ENCODE assay signal across 35 cellular contexts in the genomic region with DNA sequence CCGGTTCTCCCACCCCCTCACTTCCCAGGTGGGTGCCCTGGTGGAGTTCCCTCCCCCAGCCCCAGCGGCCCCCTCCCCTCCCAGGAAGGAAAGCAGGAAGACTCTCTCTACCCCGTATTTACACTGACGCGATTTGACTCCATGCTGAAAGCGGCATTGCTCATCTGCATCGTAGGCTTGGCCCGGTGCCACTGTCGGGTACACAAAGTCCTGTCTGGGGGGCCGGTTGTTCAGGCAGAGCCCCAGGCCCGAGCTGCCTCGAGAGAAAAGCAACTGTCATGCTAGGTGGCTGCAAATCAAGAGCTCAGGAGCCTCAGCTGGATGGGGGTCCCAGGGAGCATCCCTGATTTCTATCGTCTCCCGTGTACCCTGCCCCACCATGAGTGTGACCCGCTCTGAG. TPM values are rescaled to one million over a fixed set of nuclear protein-coding genes. Genes with fewer than 3 reads are reported as not detected.
"Had no signal": no experiment of that assay in that cellular context is flagged by ENCODE, and none has a peak within 500 bp of the region (broad histone marks: within the 10 kb centered on the region; RNA-seq: fewer than 3 reads in every experiment).

No MANE protein-coding gene starts in this region.

- H3K27ac ChIP-seq: esophagus muscularis mucosa, foreskin keratinocyte, gastrocnemius medialis, heart left ventricle had no signal

- DNase-seq: activated CD4-positive, alpha-beta memory T cell treated with anti-CD3 and anti-CD28 coated beads for 36 hours; activated CD4-positive, alpha-beta T cell treated with anti-CD3 and anti-CD28 coated beads for 36 hours; activated CD4-positive, alpha-beta T cell treated with anti-CD3 and anti-CD28 coated beads, Interleukin-2, amount 10 ng/mL, durations not matched to agents 24 days and 14 days; activated CD4-positive, CD25-positive, alpha-beta regulatory T cell; activated CD4-positive, CD25-positive, alpha-beta regulatory T cell treated with anti-CD3 and anti-CD28 coated beads, Interleukin-2, amount 50 U/mL, for 72 hours; activated CD8-positive, alpha-beta memory T cell treated with anti-CD3 and anti-CD28 coated beads, Interleukin-2, amount 10 ng/mL, durations not matched to agents 7 days and 5 days; activated CD8-positive, alpha-beta memory T cell treated with anti-CD3 and anti-CD28 coated beads, Interleukin-2, amount 50 U/mL, for 4 hours; activated CD8-positive, alpha-beta T cell treated with anti-CD3 and anti-CD28 coated beads, Interleukin-2, amount 10 ng/mL, durations not matched to agents 7 days and 5 days; activated effector memory CD4-positive, alpha-beta T cell treated with anti-CD3 and anti-CD28 coated beads, Interleukin-2, amount 50 U/mL, for 16 hours; activated naive CD4-positive, alpha-beta T cell treated with anti-CD3 and anti-CD28 coated beads, Interleukin-2, amount 10 ng/mL, durations not matched to agents 7 days and 5 days; activated T-cell treated with anti-CD3 and anti-CD28 coated beads, Interleukin-2, amount 50 U/mL, for 1 hour; activated T-cell treated with anti-CD3 and anti-CD28 coated beads, Interleukin-2, amount 50 U/mL, for 48 hours; amniotic stem cell; anterior cingulate cortex; caudate nucleus; cortex of kidney; effector CD8-positive, alpha-beta T cell; erythroblast; foreskin keratinocyte; gastrocnemius medialis; glutamatergic neuron; heart left ventricle; T-helper 2 cell had no signal

- H3K9me3 ChIP-seq: esophagus muscularis mucosa, gastrocnemius medialis had no signal

- H3K4me1 ChIP-seq: foreskin keratinocyte had no signal

- H3K4me3 ChIP-seq: esophagus muscularis mucosa, gastrocnemius medialis, heart left ventricle had no signal

- H3K27me3 Mint-ChIP-seq: activated CD4-positive, alpha-beta memory T cell treated with anti-CD3 and anti-CD28 coated beads for 36 hours; activated CD4-positive, alpha-beta T cell treated with anti-CD3 and anti-CD28 coated beads for 36 hours; activated naive CD8-positive, alpha-beta T cell had no signal

- H3K27ac Mint-ChIP-seq: activated CD4-positive, alpha-beta memory T cell treated with anti-CD3 and anti-CD28 coated beads for 36 hours; activated CD4-positive, alpha-beta T cell treated with anti-CD3 and anti-CD28 coated beads for 36 hours; activated CD4-positive, alpha-beta T cell treated with anti-CD3 and anti-CD28 coated beads, Interleukin-2, amount 10 ng/mL, durations not matched to agents 24 days and 14 days; activated CD8-positive, alpha-beta memory T cell treated with anti-CD3 and anti-CD28 coated beads, Interleukin-2, amount 10 ng/mL, durations not matched to agents 7 days and 5 days; activated CD8-positive, alpha-beta T cell treated with anti-CD3 and anti-CD28 coated beads, Interleukin-2, amount 10 ng/mL, durations not matched to agents 7 days and 5 days; activated naive CD4-positive, alpha-beta T cell treated with anti-CD3 and anti-CD28 coated beads, Interleukin-2, amount 10 ng/mL, durations not matched to agents 7 days and 5 days; activated naive CD8-positive, alpha-beta T cell; activated T-helper 1 cell treated with anti-CD3 and anti-CD28 coated beads, Interleukin-12 subunit alpha, Interleukin-12 subunit beta, Interleukin-2, Interleukin-4 antibody, amounts not matched to agents 30 ng/mL and 10 ng/mL and 1 ng/mL, durations not matched to agents 14 hours and 24 hours and 36 hours; activated T-helper 2 cell treated with anti-CD3 and anti-CD28 coated beads, Interferon-gamma antibody, Interleukin-2, Interleukin-4, amounts not matched to agents 10 μg/mL and 5 μg/mL and 100 μg/mL, durations not matched to agents 14 hours and 24 hours and 36 hours had no signal

- FAIRE-seq: astrocyte, colon, endometrium had no signal

- ATAC-seq: activated CD4-positive, alpha-beta T cell treated with anti-CD3 and anti-CD28 coated beads for 36 hours; activated CD8-positive, alpha-beta memory T cell treated with anti-CD3 and anti-CD28 coated beads, Interleukin-2, amount 10 ng/mL, durations not matched to agents 7 days and 5 days; activated CD8-positive, alpha-beta T cell treated with anti-CD3 and anti-CD28 coated beads, Interleukin-2, amount 10 ng/mL, durations not matched to agents 7 days and 5 days; foreskin keratinocyte; gastrocnemius medialis; heart left ventricle had no signal

- H3K4me3 Mint-ChIP-seq: activated CD4-positive, alpha-beta memory T cell treated with anti-CD3 and anti-CD28 coated beads for 36 hours; activated CD4-positive, alpha-beta T cell treated with anti-CD3 and anti-CD28 coated beads for 36 hours; activated CD4-positive, alpha-beta T cell treated with anti-CD3 and anti-CD28 coated beads, Interleukin-2, amount 10 ng/mL, durations not matched to agents 24 days and 14 days; activated CD8-positive, alpha-beta memory T cell treated with anti-CD3 and anti-CD28 coated beads, Interleukin-2, amount 10 ng/mL, durations not matched to agents 7 days and 5 days; activated CD8-positive, alpha-beta T cell treated with anti-CD3 and anti-CD28 coated beads, Interleukin-2, amount 10 ng/mL, durations not matched to agents 7 days and 5 days; activated naive CD4-positive, alpha-beta T cell treated with anti-CD3 and anti-CD28 coated beads, Interleukin-2, amount 10 ng/mL, durations not matched to agents 7 days and 5 days; activated naive CD8-positive, alpha-beta T cell; activated T-helper 1 cell treated with anti-CD3 and anti-CD28 coated beads, Interleukin-12 subunit alpha, Interleukin-12 subunit beta, Interleukin-2, Interleukin-4 antibody, amounts not matched to agents 30 ng/mL and 10 ng/mL and 1 ng/mL, durations not matched to agents 14 hours and 24 hours and 36 hours had no signal

RNA-seq across cellular contexts. Expression of a gene that starts 14.9 kb away (rescaled TPM):
- total RNA-seq: foreskin keratinocyte had no signal
- polyA plus RNA-seq: foreskin keratinocyte had no signal

RNA-seq across cellular contexts. Expression of a gene that starts 34.8 kb away (rescaled TPM):
- total RNA-seq: activated CD4-positive, alpha-beta memory T cell treated with anti-CD3 and anti-CD28 coated beads for 36 hours; activated CD4-positive, alpha-beta T cell treated with anti-CD3 and anti-CD28 coated beads for 36 hours; activated CD4-positive, alpha-beta T cell treated with anti-CD3 and anti-CD28 coated beads, Interleukin-2, amount 10 ng/mL, durations not matched to agents 24 days and 14 days; activated CD8-positive, alpha-beta memory T cell treated with anti-CD3 and anti-CD28 coated beads for 36 hours; activated CD8-positive, alpha-beta memory T cell treated with anti-CD3 and anti-CD28 coated beads, Interleukin-2, amount 10 ng/mL, durations not matched to agents 7 days and 5 days; activated CD8-positive, alpha-beta T cell treated with anti-CD3 and anti-CD28 coated beads, Interleukin-2, amount 10 ng/mL, durations not matched to agents 7 days and 5 days; activated T-helper 1 cell treated with anti-CD3 and anti-CD28 coated beads, Interleukin-12 subunit alpha, Interleukin-12 subunit beta, Interleukin-2, Interleukin-4 antibody, amounts not matched to agents 30 ng/mL and 10 ng/mL and 1 ng/mL, durations not matched to agents 14 hours and 24 hours and 36 hours; activated T-helper 2 cell treated with anti-CD3 and anti-CD28 coated beads, Interferon-gamma antibody, Interleukin-2, Interleukin-4, amounts not matched to agents 10 μg/mL and 5 μg/mL and 100 μg/mL, durations not matched to agents 14 hours and 24 hours and 36 hours; astrocyte; chondrocyte; dermis microvascular lymphatic vessel endothelial cell; esophagus muscularis mucosa; foreskin keratinocyte; gastrocnemius medialis; heart left ventricle; T-helper 1 cell treated with Interleukin-12 subunit alpha and Interleukin-12 subunit beta and Interleukin-4 antibody, amounts not matched to agents 30 ng/mL and 1 ng/mL, for 36 hours had no signal
- polyA plus RNA-seq: adipose tissue, foreskin keratinocyte, heart left ventricle had no signal
